ENCODE assay signal across 8 cellular contexts in genomic region chr4:77862478-77863216, GRCh38. TPM values are rescaled to one million over a fixed set of nuclear protein-coding genes. Genes with fewer than 3 reads are reported as not detected.
DNase-seq lines count a peak whose midpoint lies in the region; ATAC-seq and TF ChIP-seq lines count a peak whose summit lies in the region.

Gene MRPL1 (plus strand): TSS chr4:77862830. CDS start chr4:77862849, 19 bp downstream.

- peak within 1 kb of the TSS; percentile 81 for H3K4me2 ChIP-seq in IMR-90 (ENCODE audit: low read depth, low read length)

- H3K23ac ChIP-seq in IMR-90 (ENCODE audit: low read depth, low read length): peak within 1 kb of the TSS; percentile 75; the same call in 1 of the 2 replicates

- peak within 1 kb of the TSS; percentile 56; the same call in 1 of the 2 replicates for H2AK5ac ChIP-seq in IMR-90 (ENCODE audit: low read depth, low read length)

- peak; percentile 96 for DNase-seq in DMS 273 (lab: John Stamatoyannopoulos, UW; ENCODE audit: unreplicated experiment)
- DNase-seq in IMR-90: peak; percentile 96
- peak; percentile 97 for DNase-seq in OCI-M1 (lab: John Stamatoyannopoulos, UW)
- DNase-seq in activated T-cell treated with anti-CD3 and anti-CD28 coated beads for 24 hours (ENCODE audit: low read depth): peak; percentile 86
- DNase-seq in epidermal melanocyte (ENCODE audit: insufficient read length, low spot score): peak; percentile 70
- peak; percentile 74 to 78 for DNase-seq in stimulated activated CD8-positive, alpha-beta memory T cell treated with anti-CD3 and anti-CD28 coated beads, Interleukin-4, amount 100 ng/mL, for 1 hour (ENCODE audit: low read depth in 2 of 2, low spot score in 1 of 2)

- peak within 1 kb of the TSS; percentile 79 for H3K18ac ChIP-seq in IMR-90 (ENCODE audit: low read depth, low read length)

- H3K4me1 ChIP-seq in IMR-90 (ENCODE audit: control insufficient read depth, insufficient read depth, low read length): peaks cover 1% of the 10 kb centered on the region; the same call in 1 of the 2 replicates
- H3K4me1 ChIP-seq in mononuclear cell (ENCODE audit: insufficient read depth, low read length): peaks cover 23% of the 10 kb centered on the region

- no peaks in the 10 kb centered on the region; the same call in 1 of the 2 replicates for H3K36me3 ChIP-seq in IMR-90 (ENCODE audit: control insufficient read depth, insufficient read depth, low read length)

- dilution Hi-C loops in IMR-90 (cut with HindIII; ENCODE audit: low sequenced_read_pairs, unreplicated experiment): no loop called here

- POLR2A ChIA-PET in IMR-90 (lab: Charles Lee; ENCODE audit: unreplicated experiment): interaction anchor here (0.5 to 1.0 kb wide), 6 partner anchors 11 to 1368 kb away, joined by 3 to 4 read pairs (median 3); no protein-coding TSS in a partner anchor

- peak within 1 kb of the TSS; percentile 41; the same call in 2 of the 3 replicates for H2BK15ac ChIP-seq in IMR-90 (ENCODE audit: low read depth, low read length)

- no peaks in the 10 kb centered on the region for H3K9me1 ChIP-seq in IMR-90 (ENCODE audit: insufficient read depth, low read length)

- intact Hi-C loops in IMR-90 (cut with micrococcal nuclease): loop anchor here (1.0 to 10.0 kb wide), 4 partner anchors 44 to 478 kb away; no protein-coding TSS in a partner anchor

- peak within 1 kb of the TSS; percentile 88 for H3K14ac ChIP-seq in IMR-90 (replicated peaks; ENCODE audit: low read depth, low read length)

- H3K9me3 ChIP-seq in IMR-90 (ENCODE audit: control insufficient read depth, insufficient read depth, low read length) (no peaks in the 10 kb centered on the region), mononuclear cell (ENCODE audit: low read depth, low read length) (no peaks in the 10 kb centered on the region)

- H2BK120ac ChIP-seq in IMR-90 (ENCODE audit: low read depth, low read length): peak within 1 kb of the TSS; percentile 58

- 0% methylated on average over 10 of the region's 33 CpGs; no CpG with 5 or more reads in 1 of the 2 experiments for WGBS in IMR-90 (ENCODE audit: extremely low coverage in 2 of 2, insufficient read length in 1 of 2), 2 experiments

- H3K4me3 ChIP-seq in IMR-90 (ENCODE audit: insufficient read depth, low read depth, low read length) (peak within 1 kb of the TSS; percentile 66), mononuclear cell (ENCODE audit: low read length) (peak within 1 kb of the TSS; percentile 62)

- peak within 1 kb of the TSS; percentile 82 for H2AK9ac ChIP-seq in IMR-90 (replicated peaks; ENCODE audit: low read depth, low read length, poor library complexity)

- TF ChIP-seq POLR2A in IMR-90 (IDR thresholded peaks at IDR 0.05; ENCODE audit: low read depth, low read length): peak; percentile 94

- no peak for TF ChIP-seq CTCF in IMR-90 (conservative IDR thresholded peaks at IDR 0.05; ENCODE audit: low read depth, low read length)

- peak within 1 kb of the TSS; percentile 94 for H2BK5ac ChIP-seq in IMR-90 (ENCODE audit: low read depth, low read length, poor library complexity, severe bottlenecking)

- H3K56ac ChIP-seq in IMR-90 (ENCODE audit: extremely low read depth, insufficient read depth, low read length): peak within 1 kb of the TSS; percentile 96

- CTCF ChIA-PET in IMR-90 (lab: Yijun Ruan, JAX): interaction anchor here (0.8 to 1.3 kb wide), 8 partner anchors 10 to 182 kb away, joined by 3 to 6 read pairs (median 4); no protein-coding TSS in a partner anchor

- peak within 1 kb of the TSS; percentile 99 for H4K5ac ChIP-seq in IMR-90 (ENCODE audit: low read depth, low read length)

- H4K8ac ChIP-seq in IMR-90 (ENCODE audit: low read depth in 2 of 2, low read length in 2 of 2): peak within 1 kb of the TSS; percentile 94 to 100

- H3K79me1 ChIP-seq in IMR-90 (ENCODE audit: low read depth in 1 of 2, low read length in 2 of 2): peaks cover 13 to 20% of the 10 kb centered on the region in 2 experiments

- no peak for TF ChIP-seq RAD21 in IMR-90 (IDR thresholded peaks at IDR 0.05; ENCODE audit: low read length)

- no peaks in the 10 kb centered on the region for H4K20me1 ChIP-seq in IMR-90 (ENCODE audit: insufficient read depth, low read length)

- peak within 1 kb of the TSS; percentile 74 for H4K91ac ChIP-seq in IMR-90 (ENCODE audit: insufficient read depth, low read depth, low read length)

- peak within 1 kb of the TSS; percentile 83 for H3K4ac ChIP-seq in IMR-90 (ENCODE audit: low read depth, low read length)

- no TSS peak for BruUV-seq in IMR-90 (replicated peaks; lab: Mats Ljungman, UMichigan)

- ATAC-seq in GM21528 (IDR thresholded peaks at IDR 0.05; ENCODE audit: low FRiP score, unreplicated experiment): peak; percentile 84
- ATAC-seq in IMR-90 (ENCODE audit: low read depth): peak; percentile 98

- no peaks in the 10 kb centered on the region for H3K27me3 ChIP-seq in IMR-90 (ENCODE audit: control insufficient read depth, insufficient read depth, low read length)
- H3K27me3 ChIP-seq in mononuclear cell (ENCODE audit: insufficient read depth, low read length): no peaks in the 10 kb centered on the region

- H2BK20ac ChIP-seq in IMR-90 (ENCODE audit: low read depth, low read length): no peak within 1 kb of the TSS

- in situ Hi-C loops in IMR-90 (cut with MboI; ENCODE audit: low sequenced_read_pairs): loop anchor here (25.0 kb wide), 1 partner anchor 475 kb away; no protein-coding TSS in a partner anchor

- peak within 1 kb of the TSS; percentile 96 for H2AFZ ChIP-seq in IMR-90 (replicated peaks; ENCODE audit: low read length, poor library complexity)

- H3K9ac ChIP-seq in IMR-90 (ENCODE audit: low read depth, low read length): peak within 1 kb of the TSS; percentile 80

- peak within 1 kb of the TSS; percentile 81 for H3K27ac ChIP-seq in IMR-90 (ENCODE audit: insufficient read depth, low read length)

TF ChIP-seq in IMR-90, 13 proteins besides CTCF, POLR2A, EP300 and RAD21:
- TF ChIP-seq SMC3 (IDR thresholded peaks at IDR 0.05; ENCODE audit: low read depth, low read length) (no peak), NFE2L2 (IDR thresholded peaks at IDR 0.05; ENCODE audit: low read depth, low read length) (no peak), FOS (IDR thresholded peaks at IDR 0.05; ENCODE audit: low read depth, low read length) (peak; percentile 36; the same call in 1 of the 2 replicates), MAZ (IDR thresholded peaks at IDR 0.05; ENCODE audit: borderline replicate concordance, low read depth, low read length) (peak; percentile 77; the same call in 1 of the 2 replicates), CEBPB (IDR thresholded peaks at IDR 0.05; ENCODE audit: low read depth, low read length) (no peak), BHLHE40 (IDR thresholded peaks at IDR 0.05; ENCODE audit: low read depth, low read length) (no peak), USF2 (IDR thresholded peaks at IDR 0.05; ENCODE audit: low read depth, low read length) (peak; percentile 12; the same call in 1 of the 2 replicates), MXI1 (IDR thresholded peaks at IDR 0.05; ENCODE audit: borderline replicate concordance, low read depth, low read length) (peak; percentile 94), RCOR1 (IDR thresholded peaks at IDR 0.05; ENCODE audit: insufficient replicate concordance, low read length) (no peak), CHD1 (IDR thresholded peaks at IDR 0.05; ENCODE audit: low read depth, low read length) (no peak), RFX5 (IDR thresholded peaks at IDR 0.05; ENCODE audit: low read depth, low read length) (no peak), MAFK (IDR thresholded peaks at IDR 0.05; ENCODE audit: low read depth, low read length) (no peak)

RNA-seq across cellular contexts. Expression of gene MRPL1, which starts in this region (rescaled TPM):
- 13.4 and 33.6 TPM in 2 replicates for total RNA-seq in IMR-90 (2012; rRNA removed)
- polyA plus RNA-seq in IMR-90 (2012; rRNA removed): 22.4 and 22.5 TPM in 2 replicates
- polyA plus RNA-seq in IMR-90 (2012; cell fraction: cytosol; rRNA removed): 1.3 and 2.3 TPM in 2 replicates
- polyA plus RNA-seq in IMR-90 (2012; cell fraction: nucleus; rRNA removed; ENCODE audit: low replicate concordance): 0.32 and 4.2 TPM in 2 replicates
- total RNA-seq in mononuclear cell: 15.5 TPM

Comparison
In these comparisons a context has a peak if more than half of its experiments do, and no peak if none do; other contexts are left out.
1. Peak in every context shown above with its lines: DNase-seq, ATAC-seq, H3K4me3 ChIP-seq and H3K27ac ChIP-seq.